In genomic region chr18:75344615-75345014, GRCh38 we compare ENCODE assay signal across 26 cellular contexts.
"Had no signal": no experiment of that assay in that cellular context is flagged by ENCODE, and none has a peak within 500 bp of the region (broad histone marks: within the 10 kb centered on the region; RNA-seq: fewer than 3 reads in every experiment).

No MANE protein-coding gene starts in this region.

- DNase-seq: islet precursor cell; left ventricle myocardium inferior; midbrain; mucosa of descending colon; naive thymus-derived CD4-positive, alpha-beta T cell; occipital lobe; psoas muscle; right lobe of liver; stimulated activated CD4-positive, alpha-beta T cell treated with anti-CD3 and anti-CD28 coated beads, Interleukin-1b, Interleukin-23, amount 100 ng/mL, for 48 hours; stimulated activated CD4-positive, alpha-beta T cell treated with anti-CD3 and anti-CD28 coated beads, Interleukin-2, amount 100 ng/mL, for 48 hours; stimulated activated CD4-positive, alpha-beta T cell treated with anti-CD3 and anti-CD28 coated beads, Interleukin-4, amount 100 ng/mL, for 4 hours; stimulated activated CD8-positive, alpha-beta memory T cell treated with anti-CD3 and anti-CD28 coated beads, Interleukin-4, amount 100 ng/mL, for 48 hours; stimulated activated naive CD4-positive, alpha-beta T cell treated with Interleukin-2 at 50 U/mL for 16 hours; stimulated activated naive CD8-positive, alpha-beta T cell treated with anti-CD3 and anti-CD28 coated beads, Interleukin-15, amount 100 ng/mL, for 72 hours; substantia nigra; uterus had no signal

- H2AFZ ChIP-seq: hepatocyte, parathyroid adenoma had no signal

- ATAC-seq: mucosa of descending colon; naive thymus-derived CD4-positive, alpha-beta T cell; natural killer cell treated with Interleukin-12 subunit alpha and Interleukin-12 subunit beta and Interleukin-15 and Interleukin-18, amount 100 ng/mL, for 72 hours; psoas muscle; right lobe of liver; stimulated activated memory B cell treated with anti-CD40 and anti-IgM and Interleukin-4, amounts not matched to agents 10 μg/mL and 1 μg/mL and 100 μg/mL, for 72 hours; stimulated activated naive CD8-positive, alpha-beta T cell treated with anti-CD3 and anti-CD28 coated beads, Interleukin-15, amount 100 ng/mL, for 72 hours had no signal

- H3K36me3 ChIP-seq: left ventricle myocardium inferior, neutrophil, right lobe of liver, tibial nerve, uterus had no signal

- H3K4me1 ChIP-seq: left ventricle myocardium inferior, parathyroid adenoma, psoas muscle, right lobe of liver, tibial nerve, uterus had no signal

- H3K4me2 ChIP-seq: hepatocyte, smooth muscle cell had no signal

- H3K27me3 Mint-ChIP-seq: type B pancreatic cell had no signal

- H3K27ac Mint-ChIP-seq: naive thymus-derived CD4-positive, alpha-beta T cell; natural killer cell treated with Interleukin-12 subunit alpha and Interleukin-12 subunit beta and Interleukin-15 and Interleukin-18, amount 100 ng/mL, for 72 hours; stimulated activated memory B cell treated with anti-CD40 and anti-IgM and Interleukin-4, amounts not matched to agents 10 μg/mL and 1 μg/mL and 100 μg/mL, for 72 hours; stimulated activated naive CD8-positive, alpha-beta T cell treated with anti-CD3 and anti-CD28 coated beads, Interleukin-15, amount 100 ng/mL, for 72 hours; type B pancreatic cell had no signal

- H3K4me3 Mint-ChIP-seq: naive thymus-derived CD4-positive, alpha-beta T cell; natural killer cell treated with Interleukin-12 subunit alpha and Interleukin-12 subunit beta and Interleukin-15 and Interleukin-18, amount 100 ng/mL, for 72 hours; neural crest cell; stimulated activated memory B cell treated with anti-CD40 and anti-IgM and Interleukin-4, amounts not matched to agents 10 μg/mL and 1 μg/mL and 100 μg/mL, for 72 hours; stimulated activated naive CD8-positive, alpha-beta T cell treated with anti-CD3 and anti-CD28 coated beads, Interleukin-15, amount 100 ng/mL, for 72 hours; type B pancreatic cell had no signal

- H3K36me3 Mint-ChIP-seq: naive thymus-derived CD4-positive, alpha-beta T cell; natural killer cell treated with Interleukin-12 subunit alpha and Interleukin-12 subunit beta and Interleukin-15 and Interleukin-18, amount 100 ng/mL, for 72 hours; stimulated activated memory B cell treated with anti-CD40 and anti-IgM and Interleukin-4, amounts not matched to agents 10 μg/mL and 1 μg/mL and 100 μg/mL, for 72 hours; type B pancreatic cell had no signal

- H3K27me3 ChIP-seq: hepatocyte, right lobe of liver, tibial nerve, uterus had no signal

- H3K9me3 Mint-ChIP-seq: naive thymus-derived CD4-positive, alpha-beta T cell; natural killer cell treated with Interleukin-12 subunit alpha and Interleukin-12 subunit beta and Interleukin-15 and Interleukin-18, amount 100 ng/mL, for 72 hours; neural crest cell; stimulated activated memory B cell treated with anti-CD40 and anti-IgM and Interleukin-4, amounts not matched to agents 10 μg/mL and 1 μg/mL and 100 μg/mL, for 72 hours; stimulated activated naive CD8-positive, alpha-beta T cell treated with anti-CD3 and anti-CD28 coated beads, Interleukin-15, amount 100 ng/mL, for 72 hours; type B pancreatic cell had no signal

- H3K27ac ChIP-seq: hepatocyte, left ventricle myocardium inferior, neutrophil, parathyroid adenoma, psoas muscle, right lobe of liver, tibial nerve, uterus had no signal

- H3K4me1 Mint-ChIP-seq: stimulated activated memory B cell treated with anti-CD40 and anti-IgM and Interleukin-4, amounts not matched to agents 10 μg/mL and 1 μg/mL and 100 μg/mL, for 72 hours; stimulated activated naive CD8-positive, alpha-beta T cell treated with anti-CD3 and anti-CD28 coated beads, Interleukin-15, amount 100 ng/mL, for 72 hours had no signal

- H3K79me2 ChIP-seq: hepatocyte, parathyroid adenoma had no signal

- H3K4me3 ChIP-seq: hepatocyte, left ventricle myocardium inferior, lung, mucosa of descending colon, psoas muscle, right lobe of liver, smooth muscle cell, tibial nerve, uterus had no signal
